Comparison of ENCODE assay signal across 1 cellular context in genomic region chr14:103356151-103356766, GRCh38.
TF ChIP-seq lines count a peak whose summit lies in the region.

No MANE protein-coding gene starts in this region.

TF ChIP-seq in GM12878, 131 proteins besides CTCF, POLR2A, EP300 and RAD21 (continued from another document):
- TF ChIP-seq E2F8 (IDR thresholded peaks at IDR 0.05; ENCODE audit: low read depth, partially characterized antibody) (no peak), FOXK2 (IDR thresholded peaks at IDR 0.05) (no peak)
